8 cellular contexts compared by ENCODE assay signal in genomic region chr3:195697582-195698324, GRCh38. TPM values are rescaled to one million over a fixed set of nuclear protein-coding genes. Genes with fewer than 3 reads are reported as not detected.
A peak's percentile ranks its signal among the peaks of the same experiment; 100 is the strongest.
DNase-seq lines count a peak whose midpoint lies in the region; TF ChIP-seq lines count a peak whose summit lies in the region.

No MANE protein-coding gene starts in this region.

- H4K20me1 ChIP-seq in neural progenitor cell (ENCODE audit: low read depth), result peaks cover 9% of the 10 kb centered on the region

- DNase-seq in RKO (ENCODE audit: low spot score) (peak; percentile 33), fibroblast of peridontal ligament (ENCODE audit: extremely low read depth) (peak; percentile 91), neural progenitor cell (ENCODE audit: low spot score) (peak; percentile 79), NCI-H2081 (lab: John Stamatoyannopoulos, UW) (no peak), hippocampal formation (lab: John Stamatoyannopoulos, UW) (no peak), NCI-H524 treated with DMSO at 0.1 percent for 48 hours (lab: John Stamatoyannopoulos, UW) (no peak), ecto neural progenitor cell (ENCODE audit: low spot score) (no peak)

- H3K9ac ChIP-seq in ES-I3 (ENCODE audit: low read depth, low read length) (0 out of 2 replicates have a peak overlapping the region, but pooled peaks have one; percentile 0), neural progenitor cell (no peak overlapping the region)

- peak overlapping the region; percentile 82 for H3K27ac ChIP-seq in neural progenitor cell

- peaks cover 7% of the 10 kb centered on the region for H3K27me3 Mint-ChIP-seq in neural progenitor cell (ENCODE audit: insufficient read depth, low read depth)

- peaks cover 8% of the 10 kb centered on the region; the same call in 1 of the 2 replicates for H3K36me3 ChIP-seq in ES-I3 (ENCODE audit: insufficient read depth, low read length)
- no peaks in the 10 kb centered on the region for H3K36me3 ChIP-seq in neural progenitor cell

- H3K36me3 Mint-ChIP-seq in neural progenitor cell, result peaks cover 29% of the 10 kb centered on the region

- H3K4me2 ChIP-seq in neural progenitor cell, result peak overlapping the region; percentile 65

- H3K9me3 ChIP-seq in ES-I3 (ENCODE audit: control insufficient read depth, insufficient read depth, low read length) (no peaks in the 10 kb centered on the region), neural progenitor cell (ENCODE audit: low read depth) (no peaks in the 10 kb centered on the region)

- H3K9me3 Mint-ChIP-seq in neural progenitor cell, result peaks cover 5% of the 10 kb centered on the region

- peak overlapping the region; percentile 20 for H3K4me3 ChIP-seq in neural progenitor cell

- H3K4me1 ChIP-seq in ES-I3 (ENCODE audit: insufficient read depth, low read length), result peaks cover 28% of the 10 kb centered on the region
- peaks cover 39% of the 10 kb centered on the region for H3K4me1 ChIP-seq in neural progenitor cell

- peak overlapping the region; percentile 37 for H3K4me3 Mint-ChIP-seq in neural progenitor cell

- H3F3A ChIP-seq in neural progenitor cell (ENCODE audit: low read depth), result peaks cover 45% of the 10 kb centered on the region

- H3K27me3 ChIP-seq in neural progenitor cell, result no peaks in the 10 kb centered on the region

- peaks cover 28% of the 10 kb centered on the region for H3K4me1 Mint-ChIP-seq in neural progenitor cell

- peak overlapping the region; percentile 48 for H3K27ac Mint-ChIP-seq in neural progenitor cell

- no peak for TF ChIP-seq CTCF in neural progenitor cell (IDR thresholded peaks at IDR 0.05)

- no peak overlapping the region for H2AFZ ChIP-seq in neural progenitor cell (replicated peaks)

- H3K79me2 ChIP-seq in neural progenitor cell (ENCODE audit: low read depth), result no peaks in the 10 kb centered on the region

RNA-seq across cellular contexts. Expression of gene MUC20, which starts 23.0 kb away (rescaled TPM):
- 0.17 TPM in 1 of 2 replicates, not detected in the other for total RNA-seq in neural progenitor cell (ENCODE audit: low replicate concordance)

Comparison
In these comparisons a context has a peak if more than half of its experiments do, and no peak if none do; other contexts are left out.
1. DNase-seq: peak in RKO (single experiment), fibroblast of peridontal ligament (single experiment) and neural progenitor cell (single experiment); none in NCI-H2081 (0 of 2), hippocampal formation (0 of 2), NCI-H524 treated with DMSO at 0.1 percent for 48 hours (single experiment) and ecto neural progenitor cell (single experiment).